14 cellular contexts compared by ENCODE assay signal in the genomic region with DNA sequence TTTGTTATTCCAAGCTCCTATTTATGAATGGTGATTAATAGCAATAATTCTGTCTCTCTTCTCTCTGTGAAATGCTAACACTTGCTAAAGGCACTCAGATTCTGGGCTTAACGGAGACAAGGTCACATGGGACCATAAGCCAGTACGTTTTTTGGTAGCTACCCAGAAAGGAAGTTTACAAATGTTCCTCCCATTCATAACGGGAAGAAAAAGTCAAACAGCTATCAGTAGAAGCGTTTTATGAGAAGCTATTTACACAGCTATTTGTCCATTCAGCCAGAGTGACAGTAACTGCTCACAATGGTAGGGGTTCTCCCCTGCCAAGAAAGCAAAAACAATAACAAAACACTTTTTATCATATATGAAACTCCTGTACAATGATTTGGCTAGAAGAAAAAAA. TPM values are rescaled to one million over a fixed set of nuclear protein-coding genes. Genes with fewer than 3 reads are reported as not detected.
DNase-seq lines count a peak whose midpoint lies in the region; ATAC-seq and TF ChIP-seq lines count a peak whose summit lies in the region.
"Had no signal": no experiment of that assay in that cellular context is flagged by ENCODE, and none has a peak within 500 bp of the region (broad histone marks: within the 10 kb centered on the region; RNA-seq: fewer than 3 reads in every experiment).

No MANE protein-coding gene starts in this region.

- no peak for TF ChIP-seq EP300 in gastroesophageal sphincter (IDR thresholded peaks at IDR 0.05)

- no peak overlapping the region for H3K4me2 ChIP-seq in GM23248 (ENCODE audit: unreplicated experiment)

- H3K4me1 ChIP-seq in GM23248 (ENCODE audit: insufficient read depth): peaks cover 12% of the 10 kb centered on the region; the same call in 1 of the 2 replicates
- peaks cover 0 to 12% (median 5%) of the 10 kb centered on the region in 3 donors for H3K4me1 ChIP-seq in gastroesophageal sphincter
- H3K4me1 ChIP-seq: colonic mucosa had no signal

- H3K36me3 ChIP-seq in GM23248 (ENCODE audit: low read depth): peaks cover 29% of the 10 kb centered on the region
- H3K36me3 ChIP-seq in SK-N-MC (ENCODE audit: insufficient read depth, low read length): no peaks in the 10 kb centered on the region
- peaks cover 0 to 12% of the 10 kb centered on the region in 2 donors for H3K36me3 ChIP-seq in gastroesophageal sphincter
- H3K36me3 ChIP-seq: colonic mucosa had no signal

- ATAC-seq in gastroesophageal sphincter: peak; percentile 51

- H3K27ac ChIP-seq in GM23248 (no peak overlapping the region), SK-N-MC (no peak overlapping the region), gastroesophageal sphincter (peak overlapping the region in 2 of 4 donors; percentile 4 to 25)
- H3K27ac ChIP-seq: colonic mucosa had no signal

- H3K79me2 ChIP-seq in GM23248 (ENCODE audit: insufficient read depth): peaks cover 29% of the 10 kb centered on the region

- H3K9me2 ChIP-seq in GM23248 (ENCODE audit: insufficient read depth): no peaks in the 10 kb centered on the region

- no peak overlapping the region for H2AFZ ChIP-seq in GM23248

- peaks cover 23% of the 10 kb centered on the region; the same call in 1 of the 2 replicates for H3F3A ChIP-seq in GM23248 (ENCODE audit: insufficient read depth)

- in situ Hi-C loops in GM23248 (cut with MboI): no loop called here
- in situ Hi-C loops in GM13977 (cut with MboI; ENCODE audit: low pct_unique_long_range_greater_than_20kb, low sequenced_read_pairs, unreplicated experiment): loop anchor here (25.0 kb wide), 1 partner anchor 542 kb away; the partner anchor contains the start of gene ACTL6A

- no peak for TF ChIP-seq POLR2A in gastroesophageal sphincter (IDR thresholded peaks at IDR 0.05)

- peak; percentile 10 for DNase-seq in GM23248
- DNase-seq in SK-N-MC (ENCODE audit: low read depth, low spot score): no peak
- DNase-seq in pons (ENCODE audit: low spot score): peak; percentile 61
- DNase-seq in GM13977 (ENCODE audit: low spot score): no peak
- no peak for DNase-seq in NCI-H446 (lab: John Stamatoyannopoulos, UW)
- no peak for DNase-seq in A172 (ENCODE audit: low spot score)
- DNase-seq in COLO668 (lab: John Stamatoyannopoulos, UW; ENCODE audit: unreplicated experiment): no peak
- DNase-seq: activated effector memory CD4-positive, alpha-beta T cell treated with anti-CD3 and anti-CD28 coated beads, Interleukin-2, amount 50 U/mL, for 16 hours; colonic mucosa; DND-41; head of caudate nucleus; Karpas-422; NCI-H2227 treated with DMSO at 0.1 percent for 48 hours had no signal

- TF ChIP-seq CTCF in gastroesophageal sphincter (IDR thresholded peaks at IDR 0.05) (no peak), GM13977 (IDR thresholded peaks at IDR 0.05; ENCODE audit: extremely low read depth, insufficient read depth, missing control alignments) (no peak)

- H3K9me3 ChIP-seq in GM23248 (ENCODE audit: low read depth) (no peaks in the 10 kb centered on the region), SK-N-MC (ENCODE audit: low read depth, low read length) (no peaks in the 10 kb centered on the region), gastroesophageal sphincter (no peaks in the 10 kb centered on the region)
- H3K9me3 ChIP-seq: colonic mucosa had no signal

- WGBS in GM23248 (ENCODE audit: low coverage in 1 of 2, low lambda C conversion rate in 2 of 2, missing lambda C conversion rate in 2 of 2), 2 experiments: 50 to 53% methylated on average over 4 of the region's 4 CpGs
- WGBS in gastroesophageal sphincter (ENCODE audit: low coverage in 1 of 2), 2 donors: 0% methylated on average over 4 of the region's 4 CpGs

- no peak overlapping the region for H3K4me3 ChIP-seq in GM23248
- no peak overlapping the region for H3K4me3 ChIP-seq in SK-N-MC
- no peak overlapping the region for H3K4me3 ChIP-seq in gastroesophageal sphincter
- H3K4me3 ChIP-seq: colonic mucosa had no signal

- H3K9ac ChIP-seq in GM23248 (no peak overlapping the region), SK-N-MC (ENCODE audit: insufficient read length) (peak overlapping the region; percentile 8)

- H4K20me1 ChIP-seq in GM23248 (ENCODE audit: insufficient read depth): no peaks in the 10 kb centered on the region

- H3K27me3 ChIP-seq in GM23248 (replicated peaks; ENCODE audit: insufficient read depth) (no peaks in the 10 kb centered on the region), gastroesophageal sphincter (no peaks in the 10 kb centered on the region)
- H3K27me3 ChIP-seq: colonic mucosa had no signal

RNA-seq across cellular contexts. Expression of gene ZMAT3, which starts 51.5 kb away (rescaled TPM):
- 23.6 and 24.8 TPM in 2 replicates for total RNA-seq in GM23248 (2014; rRNA removed; shearing (Covaris generic))
- 37.8 and 40.1 TPM in 2 replicates for polyA plus RNA-seq in GM23248 (2016; fragmentation: Nextera tagmentation; extraction: Ambion mirVana)
- 10 to 100 TPM; 16.4 to 28.8 (median 19.2) TPM for total RNA-seq in gastroesophageal sphincter
- total RNA-seq in A172 (2014; rRNA removed; shearing (Covaris generic)): 10.5 and 13.3 TPM in 2 replicates

Comparison
In these comparisons a context has a peak if more than half of its experiments do, and no peak if none do; other contexts are left out.
1. DNase-seq: peak in GM23248 (single experiment) and pons (single experiment); none in SK-N-MC (single experiment), GM13977 (single experiment), NCI-H446 (0 of 2), A172 (single experiment) and COLO668 (single experiment).